ENCODE assay signal across 2 cellular contexts in genomic region chr11:1861435-1862411, GRCh38.
TF ChIP-seq lines count a peak whose summit lies in the region.

No MANE protein-coding gene starts in this region.

TF ChIP-seq in IMR-90, 13 proteins besides CTCF, POLR2A, EP300 and RAD21:
- TF ChIP-seq CHD1 (IDR thresholded peaks at IDR 0.05; ENCODE audit: low read depth, low read length) = no peak
- TF ChIP-seq MAFK (IDR thresholded peaks at IDR 0.05; ENCODE audit: low read depth, low read length) = no peak
- no peak for TF ChIP-seq ELK1 (IDR thresholded peaks at IDR 0.05; ENCODE audit: borderline replicate concordance, low read depth, low read length)

TF ChIP-seq in endothelial cell of umbilical vein, 7 proteins besides CTCF, POLR2A, EP300 and RAD21:
- TF ChIP-seq POLR2AphosphoS5 (IDR thresholded peaks at IDR 0.05; ENCODE audit: insufficient read depth, low read depth, low read length) (no peak), MAX (IDR thresholded peaks at IDR 0.05; ENCODE audit: insufficient read depth, insufficient read length) (no peak), MYC (IDR thresholded peaks at IDR 0.05; ENCODE audit: low read depth, low read length) (no peak), FOS (IDR thresholded peaks at IDR 0.05; ENCODE audit: borderline replicate concordance, insufficient read depth, low read length) (no peak), GATA2 (IDR thresholded peaks at IDR 0.05; ENCODE audit: insufficient read depth, insufficient read length, low read depth, low read length) (no peak), EZH2 (IDR thresholded peaks at IDR 0.05; ENCODE audit: borderline replicate concordance, low read depth, low read length, severe bottlenecking) (no peak), JUN (IDR thresholded peaks at IDR 0.05; ENCODE audit: borderline replicate concordance, insufficient read depth, insufficient read length, low read depth) (no peak)
